Comparison of ENCODE assay signal across 1 cellular context in the genomic region with DNA sequence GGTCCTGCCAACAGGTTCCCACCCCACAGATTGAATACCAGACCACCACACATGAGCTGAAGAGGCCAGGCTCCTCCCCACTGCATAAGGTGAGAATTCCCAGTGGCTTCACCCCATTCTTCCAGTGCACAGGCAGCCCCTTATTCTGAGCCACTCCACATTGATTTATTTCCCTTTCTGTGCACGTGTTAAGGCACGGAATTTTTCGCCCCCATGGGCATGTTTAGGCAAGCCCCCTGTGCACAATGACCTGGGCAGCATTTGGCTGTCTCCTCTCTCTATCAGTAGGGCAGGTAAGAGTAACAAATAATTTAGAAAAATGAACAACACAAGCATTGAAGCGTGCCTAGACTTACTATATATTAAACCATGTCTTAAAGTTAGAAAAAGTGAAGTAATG.
TF ChIP-seq lines count a peak whose summit lies in the region.

No MANE protein-coding gene starts in this region.

TF ChIP-seq in H1, 55 proteins besides CTCF, POLR2A, EP300 and RAD21:
- no peak for TF ChIP-seq KDM4A (IDR thresholded peaks at IDR 0.05; ENCODE audit: low read depth, low read length, severe bottlenecking)
- no peak for TF ChIP-seq KDM5A (IDR thresholded peaks at IDR 0.05; ENCODE audit: low read length)
- TF ChIP-seq, protein P1, sequence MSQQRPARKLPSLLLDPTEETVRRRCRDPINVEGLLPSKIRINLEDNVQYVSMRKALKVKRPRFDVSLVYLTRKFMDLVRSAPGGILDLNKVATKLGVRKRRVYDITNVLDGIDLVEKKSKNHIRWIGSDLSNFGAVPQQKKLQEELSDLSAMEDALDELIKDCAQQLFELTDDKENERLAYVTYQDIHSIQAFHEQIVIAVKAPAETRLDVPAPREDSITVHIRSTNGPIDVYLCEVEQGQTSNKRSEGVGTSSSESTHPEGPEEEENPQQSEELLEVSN (IDR thresholded peaks at IDR 0.05): no peak
- no peak for TF ChIP-seq SP4 (IDR thresholded peaks at IDR 0.05; ENCODE audit: low read length)
- no peak for TF ChIP-seq CBX5 (IDR thresholded peaks at IDR 0.05; ENCODE audit: low read depth, low read length)
- TF ChIP-seq FOSL1 (IDR thresholded peaks at IDR 0.05; ENCODE audit: insufficient read depth, low read depth, low read length): no peak
